Comparison of ENCODE assay signal across 14 cellular contexts in the genomic region with DNA sequence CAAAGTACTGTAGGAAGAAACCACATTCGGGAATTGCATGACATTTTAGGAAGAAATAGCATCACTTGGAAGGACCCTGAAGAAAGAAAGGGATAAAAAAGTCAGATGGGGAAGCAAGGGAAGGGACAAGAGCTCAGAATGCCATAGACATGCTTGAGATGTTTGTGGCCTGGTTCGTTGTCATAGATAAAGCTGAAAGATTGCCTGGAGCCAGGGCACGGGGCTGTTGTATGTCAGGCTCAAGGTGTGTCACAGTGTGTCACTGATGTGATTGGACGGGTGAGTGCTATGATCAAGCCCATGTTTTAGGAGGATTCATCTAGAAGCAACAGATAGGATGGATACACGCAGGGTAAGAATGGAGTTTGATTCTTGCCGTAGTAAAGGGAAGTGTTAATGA.
"Had no signal": no experiment of that assay in that cellular context is flagged by ENCODE, and none has a peak within 500 bp of the region (broad histone marks: within the 10 kb centered on the region; RNA-seq: fewer than 3 reads in every experiment).

No MANE protein-coding gene starts in this region.

- H3K27me3 Mint-ChIP-seq: stimulated activated naive B cell treated with anti-CD40 and anti-IgM and Interleukin-4, amounts not matched to agents 10 μg/mL and 1 μg/mL and 100 μg/mL, for 72 hours; stimulated activated naive CD8-positive, alpha-beta T cell treated with anti-CD3 and anti-CD28 coated beads, Interleukin-15, amount 100 ng/mL, for 72 hours had no signal

- H3K4me3 ChIP-seq: heart right ventricle, neural progenitor cell, ovary, testis, tibial nerve had no signal

- H3K9me3 Mint-ChIP-seq: mesothelial cell of epicardium; natural killer cell treated with Interleukin-12 subunit alpha and Interleukin-12 subunit beta and Interleukin-15 and Interleukin-18, amount 100 ng/mL, for 72 hours; neural progenitor cell; stimulated activated naive B cell treated with anti-CD40 and anti-IgM and Interleukin-4, amounts not matched to agents 10 μg/mL and 1 μg/mL and 100 μg/mL, for 72 hours; stimulated activated naive CD8-positive, alpha-beta T cell treated with anti-CD3 and anti-CD28 coated beads, Interleukin-15, amount 100 ng/mL, for 72 hours had no signal

- H3K4me1 ChIP-seq: testis, tibial nerve had no signal

- H3K4me1 Mint-ChIP-seq: stimulated activated naive B cell treated with anti-CD40 and anti-IgM and Interleukin-4, amounts not matched to agents 10 μg/mL and 1 μg/mL and 100 μg/mL, for 72 hours; stimulated activated naive CD8-positive, alpha-beta T cell treated with anti-CD3 and anti-CD28 coated beads, Interleukin-15, amount 100 ng/mL, for 72 hours had no signal

- H3K36me3 Mint-ChIP-seq: mesothelial cell of epicardium; natural killer cell treated with Interleukin-12 subunit alpha and Interleukin-12 subunit beta and Interleukin-15 and Interleukin-18, amount 100 ng/mL, for 72 hours; neural progenitor cell; stimulated activated naive B cell treated with anti-CD40 and anti-IgM and Interleukin-4, amounts not matched to agents 10 μg/mL and 1 μg/mL and 100 μg/mL, for 72 hours had no signal

- H3K9ac ChIP-seq: neural progenitor cell had no signal

- H3K27me3 ChIP-seq: heart right ventricle, neural progenitor cell, ovary, testis, tibial nerve had no signal

- H3K4me3 Mint-ChIP-seq: mesothelial cell of epicardium; natural killer cell treated with Interleukin-12 subunit alpha and Interleukin-12 subunit beta and Interleukin-15 and Interleukin-18, amount 100 ng/mL, for 72 hours; neural progenitor cell; stimulated activated naive B cell treated with anti-CD40 and anti-IgM and Interleukin-4, amounts not matched to agents 10 μg/mL and 1 μg/mL and 100 μg/mL, for 72 hours; stimulated activated naive CD8-positive, alpha-beta T cell treated with anti-CD3 and anti-CD28 coated beads, Interleukin-15, amount 100 ng/mL, for 72 hours had no signal

- H3K27ac Mint-ChIP-seq: mesothelial cell of epicardium; natural killer cell treated with Interleukin-12 subunit alpha and Interleukin-12 subunit beta and Interleukin-15 and Interleukin-18, amount 100 ng/mL, for 72 hours; neural progenitor cell; stimulated activated naive B cell treated with anti-CD40 and anti-IgM and Interleukin-4, amounts not matched to agents 10 μg/mL and 1 μg/mL and 100 μg/mL, for 72 hours; stimulated activated naive CD8-positive, alpha-beta T cell treated with anti-CD3 and anti-CD28 coated beads, Interleukin-15, amount 100 ng/mL, for 72 hours had no signal

- H3K27ac ChIP-seq: heart right ventricle, neural progenitor cell, ovary, testis, tibial nerve had no signal

- H3K36me3 ChIP-seq: heart right ventricle, neural progenitor cell, ovary, tibial nerve had no signal

- H3K4me2 ChIP-seq: neural progenitor cell had no signal

- DNase-seq: effector memory CD4-positive, alpha-beta T cell; heart right ventricle; hypothalamus; nucleus accumbens; ovary; right cardiac atrium; stimulated activated CD4-positive, alpha-beta T cell treated with anti-CD3 and anti-CD28 coated beads, Interleukin-4, amount 100 ng/mL, for 24 hours; stimulated activated naive B cell treated with anti-CD40 and anti-IgM and Interleukin-4, amounts not matched to agents 10 μg/mL and 1 μg/mL and 100 μg/mL, for 72 hours; stimulated activated naive CD8-positive, alpha-beta T cell treated with anti-CD3 and anti-CD28 coated beads, Interleukin-15, amount 100 ng/mL, for 72 hours; testis had no signal
